18 cellular contexts compared by ENCODE assay signal in the genomic region with DNA sequence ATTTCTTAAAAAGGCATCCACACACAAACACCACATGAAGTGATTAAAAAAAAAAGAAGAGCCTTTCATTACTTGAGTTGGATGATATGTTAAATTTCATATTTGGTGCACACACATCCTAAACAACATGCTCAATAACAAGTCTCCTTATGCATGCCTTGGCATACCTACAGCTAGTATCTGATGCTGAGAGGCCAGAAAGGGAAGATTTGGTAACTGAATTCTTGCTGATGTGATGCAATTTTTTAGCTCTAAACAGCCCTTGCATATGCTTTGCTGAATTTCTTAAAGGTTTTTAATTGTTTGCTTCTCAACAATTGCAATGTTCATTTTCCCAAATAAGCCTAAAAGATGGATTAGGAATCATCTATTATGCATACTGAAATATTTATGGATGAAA.
"Had no signal": no experiment of that assay in that cellular context is flagged by ENCODE, and none has a peak within 500 bp of the region (broad histone marks: within the 10 kb centered on the region; RNA-seq: fewer than 3 reads in every experiment).

No MANE protein-coding gene starts in this region.

- H3K27ac ChIP-seq: cardiac muscle cell, colonic mucosa, gastrocnemius medialis, heart right ventricle, sigmoid colon, skin epidermis had no signal

- ATAC-seq: gastrocnemius medialis; left colon; naive thymus-derived CD4-positive, alpha-beta T cell had no signal

- FAIRE-seq: kidney had no signal

- H3K27me3 ChIP-seq: cardiac muscle cell, colonic mucosa, gastrocnemius medialis, heart right ventricle, sigmoid colon had no signal

- H3K36me3 ChIP-seq: cardiac muscle cell, colonic mucosa, gastrocnemius medialis, heart right ventricle, sigmoid colon had no signal

- H3K4me1 Mint-ChIP-seq: immature natural killer cell; naive thymus-derived CD4-positive, alpha-beta T cell; neural crest cell had no signal

- H3K4me3 Mint-ChIP-seq: immature natural killer cell; naive thymus-derived CD4-positive, alpha-beta T cell; neural crest cell had no signal

- H3K4me1 ChIP-seq: colonic mucosa, sigmoid colon had no signal

- H3K4me3 ChIP-seq: cardiac muscle cell, colonic mucosa, gastrocnemius medialis, heart right ventricle, sigmoid colon, skin epidermis had no signal

- DNase-seq: cerebellar nuclear complex; colonic mucosa; effector CD4-positive, alpha-beta T cell; gastrocnemius medialis; heart right ventricle; hypothalamus; immature natural killer cell; kidney; left colon; mammary epithelial cell; naive thymus-derived CD4-positive, alpha-beta T cell; posterior cingulate gyrus; sigmoid colon; stimulated activated CD4-positive, alpha-beta T cell treated with anti-CD3 and anti-CD28 coated beads, Interleukin-12 subunit alpha, Interleukin-12 subunit beta, amount 100 ng/mL, for 4 hours; stimulated activated naive CD4-positive, alpha-beta T cell treated with Interleukin-2 at 50 U/mL for 16 hours had no signal

- H3K27me3 Mint-ChIP-seq: naive thymus-derived CD4-positive, alpha-beta T cell had no signal

- H3K27ac Mint-ChIP-seq: immature natural killer cell; naive thymus-derived CD4-positive, alpha-beta T cell had no signal

- H3K9me3 ChIP-seq: colonic mucosa, gastrocnemius medialis, heart right ventricle, sigmoid colon had no signal

- H3K9me3 Mint-ChIP-seq: immature natural killer cell, neural crest cell had no signal
